In genomic region chr18:35619468-35619867, GRCh38 we compare ENCODE assay signal across 15 cellular contexts. TPM values are rescaled to one million over a fixed set of nuclear protein-coding genes. Genes with fewer than 3 reads are reported as not detected.
DNase-seq lines count a peak whose midpoint lies in the region; ATAC-seq and TF ChIP-seq lines count a peak whose summit lies in the region.
"Had no signal": no experiment of that assay in that cellular context is flagged by ENCODE, and none has a peak within 500 bp of the region (broad histone marks: within the 10 kb centered on the region; RNA-seq: fewer than 3 reads in every experiment).

No MANE protein-coding gene starts in this region.

- H3K4me1 ChIP-seq in heart left ventricle (peaks cover 9 to 71% (median 44%) of the 10 kb centered on the region in 12 donors), vagina (peaks cover 58% of the 10 kb centered on the region)
- H3K4me1 ChIP-seq: uterus had no signal

- H3K27me3 Mint-ChIP-seq in osteocyte (ENCODE audit: unreplicated experiment), result no peaks in the 10 kb centered on the region

- ATAC-seq in heart left ventricle (peak; percentile 91 to 95 (median 94)), HG03039 (IDR thresholded peaks at IDR 0.05; ENCODE audit: unreplicated experiment) (no peak)
- ATAC-seq: activated CD8-positive, alpha-beta T cell treated with anti-CD3 and anti-CD28 coated beads, Interleukin-2, amount 10 ng/mL, durations not matched to agents 7 days and 5 days had no signal

- H3K4me3 Mint-ChIP-seq in osteocyte (ENCODE audit: unreplicated experiment), result no peak overlapping the region
- H3K4me3 Mint-ChIP-seq: activated CD8-positive, alpha-beta T cell treated with anti-CD3 and anti-CD28 coated beads, Interleukin-2, amount 10 ng/mL, durations not matched to agents 7 days and 5 days had no signal

- H3K9me3 ChIP-seq in SK-N-MC (ENCODE audit: low read depth, low read length), result 0 out of 2 replicates have a peak, but pooled peaks cover 6% of the 10 kb centered on the region
- H3K9me3 ChIP-seq in heart left ventricle, result peaks cover 0 to 4% (median 0%) of the 10 kb centered on the region in 12 donors
- no peaks in the 10 kb centered on the region for H3K9me3 ChIP-seq in vagina
- H3K9me3 ChIP-seq: uterus had no signal

- H3K9ac ChIP-seq in SK-N-MC (ENCODE audit: insufficient read length), result peak overlapping the region; percentile 56

- TF ChIP-seq POLR2A in heart left ventricle (IDR thresholded peaks at IDR 0.05) (no peak), vagina (IDR thresholded peaks at IDR 0.05) (no peak)

- DNase-seq in AG20443 (ENCODE audit: low spot score), result peak; percentile 49
- DNase-seq in SK-N-MC (ENCODE audit: low read depth, low spot score), result no peak
- DNase-seq in heart left ventricle, result peak in 4 of 5 donors; percentile 27 to 60 (median 41)
- no peak for DNase-seq in osteocyte (ENCODE audit: extremely low spot score, unreplicated experiment)
- DNase-seq in T-helper 2 cell, result no peak
- no peak for DNase-seq in vagina (ENCODE audit: extremely low spot score in 2 of 2)
- no peak for DNase-seq in NCI-H526 (lab: John Stamatoyannopoulos, UW)
- DNase-seq: activated CD8-positive, alpha-beta T cell treated with anti-CD3 and anti-CD28 coated beads, Interleukin-2, amount 10 ng/mL, durations not matched to agents 7 days and 5 days; activated naive CD4-positive, alpha-beta T cell treated with anti-CD3 and anti-CD28 coated beads, Interleukin-2, amount 50 U/mL, for 16 hours; AML-193; DMS79; kidney glomerular epithelial cell; NCI-H2171; uterus had no signal

- H3K9me3 Mint-ChIP-seq in osteocyte (ENCODE audit: unreplicated experiment), result peaks cover 11% of the 10 kb centered on the region

- TF ChIP-seq CTCF in heart left ventricle (IDR thresholded peaks at IDR 0.05), result no peak
- no peak for TF ChIP-seq CTCF in osteocyte (IDR thresholded peaks at IDR 0.05)
- no peak for TF ChIP-seq CTCF in vagina (IDR thresholded peaks at IDR 0.05)

- H3K27ac Mint-ChIP-seq in osteocyte (ENCODE audit: unreplicated experiment), result peak overlapping the region; percentile 51
- H3K27ac Mint-ChIP-seq: activated CD8-positive, alpha-beta T cell treated with anti-CD3 and anti-CD28 coated beads, Interleukin-2, amount 10 ng/mL, durations not matched to agents 7 days and 5 days had no signal

- peaks cover 36% of the 10 kb centered on the region for H3K4me1 Mint-ChIP-seq in osteocyte (ENCODE audit: unreplicated experiment)

- WGBS in heart left ventricle, 4 donors, result 34 to 51% (median 40%) methylated on average over 4 of the region's 4 CpGs

- H3K36me3 Mint-ChIP-seq in osteocyte (ENCODE audit: unreplicated experiment), result peaks cover 9% of the 10 kb centered on the region

- intact Hi-C loops in heart left ventricle (cut with DNase I), result loop anchor here in 3 of 10 donors (5.0 to 10.0 kb wide), 2 partner anchors 37 to 55 kb away; partner anchors contain the start of gene GALNT1 (in 2 of the 3)
- intact Hi-C loops in vagina (cut with DNase I), result no loop called here

- H3K36me3 ChIP-seq in SK-N-MC (ENCODE audit: insufficient read depth, low read length), result no peaks in the 10 kb centered on the region
- H3K36me3 ChIP-seq in heart left ventricle, result no peaks in the 10 kb centered on the region
- no peaks in the 10 kb centered on the region for H3K36me3 ChIP-seq in vagina
- H3K36me3 ChIP-seq: uterus had no signal

- H3K27me3 ChIP-seq in heart left ventricle (no peaks in the 10 kb centered on the region), vagina (no peaks in the 10 kb centered on the region)
- H3K27me3 ChIP-seq: uterus had no signal

- H3K4me3 ChIP-seq in SK-N-MC, result peak overlapping the region; percentile 70; the same call in 1 of the 2 replicates
- H3K4me3 ChIP-seq in heart left ventricle, result no peak overlapping the region
- no peak overlapping the region for H3K4me3 ChIP-seq in vagina
- H3K4me3 ChIP-seq: uterus had no signal

- H3K27ac ChIP-seq in SK-N-MC (peak overlapping the region; percentile 92), heart left ventricle (peak overlapping the region in 5 of 12 donors; percentile 5 to 57 (median 31)), vagina (no peak overlapping the region)
- H3K27ac ChIP-seq: uterus had no signal

RNA-seq across cellular contexts. Expression of gene GALNT1, which starts 37.9 kb away (rescaled TPM):
- 10 to 100 TPM; 26.9 to 69.0 (median 43.0) TPM for total RNA-seq in heart left ventricle
- 10 to 100 TPM in 1 of 2 donors, 1 to 10 TPM in 1; 9.6 to 37.7 TPM for polyA plus RNA-seq in heart left ventricle
- total RNA-seq in osteocyte, result 264 and 270 TPM in 2 replicates
- 29.2 TPM for total RNA-seq in vagina

Comparison
In these comparisons a context has a peak if more than half of its experiments do, and no peak if none do; other contexts are left out.
1. DNase-seq: peak in AG20443 (single experiment) and heart left ventricle (4 of 5); none in SK-N-MC (single experiment), osteocyte (single experiment), T-helper 2 cell (0 of 5), vagina (0 of 2) and NCI-H526 (0 of 2).